26 cellular contexts compared by ENCODE assay signal in the genomic region with DNA sequence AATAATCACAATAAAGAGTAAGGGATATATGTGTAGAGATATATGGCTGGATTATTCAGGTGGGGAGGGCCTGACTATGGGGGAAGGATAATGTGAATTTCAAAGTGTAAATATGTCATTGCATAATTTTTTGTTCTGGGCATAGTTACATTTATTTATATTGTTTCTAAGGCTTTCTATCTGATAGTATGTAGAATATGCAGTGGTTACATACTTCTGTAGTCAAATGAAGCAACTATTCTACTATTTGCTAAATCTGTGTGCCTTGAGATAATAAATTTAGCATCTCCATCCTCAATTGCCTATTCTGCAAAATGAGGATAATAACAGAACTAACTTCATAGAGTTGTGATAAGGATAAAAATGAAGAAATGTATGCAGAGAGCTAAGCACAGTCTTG.
"Had no signal": no experiment of that assay in that cellular context is flagged by ENCODE, and none has a peak within 500 bp of the region (broad histone marks: within the 10 kb centered on the region; RNA-seq: fewer than 3 reads in every experiment).

No MANE protein-coding gene starts in this region.

- H3K4me3 Mint-ChIP-seq: naive thymus-derived CD8-positive, alpha-beta T cell; nephron progenitor cell; neural progenitor cell; stimulated activated memory B cell treated with anti-CD40 and anti-IgM and Interleukin-4, amounts not matched to agents 10 μg/mL and 1 μg/mL and 100 μg/mL, for 72 hours; stimulated activated naive CD8-positive, alpha-beta T cell treated with anti-CD3 and anti-CD28 coated beads, Interleukin-15, amount 100 ng/mL, for 72 hours had no signal

- H3K27me3 ChIP-seq: left lung, neural progenitor cell, neutrophil, right atrium auricular region, right lobe of liver, testis, thyroid gland, upper lobe of right lung had no signal

- ATAC-seq: left colon; left lung; lower lobe of right lung; naive thymus-derived CD8-positive, alpha-beta T cell; right lobe of liver; stimulated activated memory B cell treated with anti-CD40 and anti-IgM and Interleukin-4, amounts not matched to agents 10 μg/mL and 1 μg/mL and 100 μg/mL, for 72 hours; stimulated activated naive CD8-positive, alpha-beta T cell treated with anti-CD3 and anti-CD28 coated beads, Interleukin-15, amount 100 ng/mL, for 72 hours; upper lobe of right lung had no signal

- H3K27ac ChIP-seq: left lung, lower lobe of right lung, neural progenitor cell, neutrophil, parathyroid adenoma, right atrium auricular region, right lobe of liver, testis, thyroid gland, upper lobe of right lung had no signal

- H2AFZ ChIP-seq: neural progenitor cell, parathyroid adenoma had no signal

- H3K4me3 ChIP-seq: left lung, lower lobe of right lung, neural progenitor cell, right atrium auricular region, right lobe of liver, smooth muscle cell, testis, thyroid gland, upper lobe of right lung had no signal

- H3K27me3 Mint-ChIP-seq: naive thymus-derived CD8-positive, alpha-beta T cell; stimulated activated memory B cell treated with anti-CD40 and anti-IgM and Interleukin-4, amounts not matched to agents 10 μg/mL and 1 μg/mL and 100 μg/mL, for 72 hours; stimulated activated naive CD8-positive, alpha-beta T cell treated with anti-CD3 and anti-CD28 coated beads, Interleukin-15, amount 100 ng/mL, for 72 hours had no signal

- H3K9me3 ChIP-seq: left lung, lower lobe of right lung, neutrophil, right atrium auricular region, right lobe of liver, testis, thyroid gland, upper lobe of right lung had no signal

- H3K36me3 ChIP-seq: left lung, lower lobe of right lung, neural progenitor cell, neutrophil, right atrium auricular region, right lobe of liver, thyroid gland, upper lobe of right lung had no signal

- H3K4me1 Mint-ChIP-seq: nephron progenitor cell; neural progenitor cell; stimulated activated memory B cell treated with anti-CD40 and anti-IgM and Interleukin-4, amounts not matched to agents 10 μg/mL and 1 μg/mL and 100 μg/mL, for 72 hours; stimulated activated naive CD8-positive, alpha-beta T cell treated with anti-CD3 and anti-CD28 coated beads, Interleukin-15, amount 100 ng/mL, for 72 hours had no signal

- DNase-seq: hippocampal formation; kidney; left colon; left lung; lower lobe of right lung; mesenchymal stem cell; naive thymus-derived CD8-positive, alpha-beta T cell; nephron progenitor cell; occipital lobe; right lobe of liver; stimulated activated CD4-positive, alpha-beta T cell treated with anti-CD3 and anti-CD28 coated beads, Interleukin-1b, Interleukin-23, amount 100 ng/mL, for 48 hours; stimulated activated CD4-positive, alpha-beta T cell treated with anti-CD3 and anti-CD28 coated beads, Interleukin-2, amount 100 ng/mL, for 48 hours; stimulated activated CD4-positive, alpha-beta T cell treated with anti-CD3 and anti-CD28 coated beads, Interleukin-4, amount 100 ng/mL, for 4 hours; stimulated activated CD8-positive, alpha-beta memory T cell treated with anti-CD3 and anti-CD28 coated beads, Interleukin-4, amount 100 ng/mL, for 48 hours; stimulated activated naive CD4-positive, alpha-beta T cell treated with Interleukin-2 at 50 U/mL for 16 hours; stimulated activated naive CD8-positive, alpha-beta T cell treated with anti-CD3 and anti-CD28 coated beads, Interleukin-15, amount 100 ng/mL, for 72 hours; testis; thyroid gland; trophoblast cell; upper lobe of right lung had no signal

- H3K4me1 ChIP-seq: left lung, lower lobe of right lung, parathyroid adenoma, right atrium auricular region, right lobe of liver, testis, thyroid gland, upper lobe of right lung had no signal

- H3K9ac ChIP-seq: neural progenitor cell, parathyroid adenoma had no signal

- H3K27ac Mint-ChIP-seq: naive thymus-derived CD8-positive, alpha-beta T cell; nephron progenitor cell; neural progenitor cell; stimulated activated memory B cell treated with anti-CD40 and anti-IgM and Interleukin-4, amounts not matched to agents 10 μg/mL and 1 μg/mL and 100 μg/mL, for 72 hours; stimulated activated naive CD8-positive, alpha-beta T cell treated with anti-CD3 and anti-CD28 coated beads, Interleukin-15, amount 100 ng/mL, for 72 hours had no signal

- H3K79me2 ChIP-seq: parathyroid adenoma had no signal

- H3K4me2 ChIP-seq: neural progenitor cell, smooth muscle cell had no signal
